In genomic region chr1:85091647-85092295, GRCh38 we compare ENCODE assay signal across 11 cellular contexts. TPM values are rescaled to one million over a fixed set of nuclear protein-coding genes. Genes with fewer than 3 reads are reported as not detected.
DNase-seq lines count a peak whose midpoint lies in the region; ATAC-seq, FAIRE-seq and TF ChIP-seq lines count a peak whose summit lies in the region.
"Had no signal": no experiment of that assay in that cellular context is flagged by ENCODE, and none has a peak within 500 bp of the region (broad histone marks: within the 10 kb centered on the region; RNA-seq: fewer than 3 reads in every experiment).

No MANE protein-coding gene starts in this region.

- no peak for TF ChIP-seq POLR2A in GM12891 (IDR thresholded peaks at IDR 0.05; ENCODE audit: low read depth, low read length)
- no peak for TF ChIP-seq POLR2A in GM12892 (IDR thresholded peaks at IDR 0.05; ENCODE audit: low read depth, low read length)

- peaks cover 13% of the 10 kb centered on the region for H3K4me1 Mint-ChIP-seq in activated CD8-positive, alpha-beta T cell treated with anti-CD3 and anti-CD28 coated beads, Interleukin-2, amount 10 ng/mL, durations not matched to agents 7 days and 5 days (ENCODE audit: low read depth)
- peaks cover 2 to 15% (median 10%) of the 10 kb centered on the region in 4 donors for H3K4me1 Mint-ChIP-seq in naive thymus-derived CD8-positive, alpha-beta T cell

- peak overlapping the region; percentile 72 for H3K27ac Mint-ChIP-seq in activated CD8-positive, alpha-beta T cell treated with anti-CD3 and anti-CD28 coated beads, Interleukin-2, amount 10 ng/mL, durations not matched to agents 7 days and 5 days
- H3K27ac Mint-ChIP-seq in naive thymus-derived CD8-positive, alpha-beta T cell = peak overlapping the region in 7 of 10 donors; percentile 14 to 72 (median 34)

- peaks cover 3% of the 10 kb centered on the region for H3K36me3 Mint-ChIP-seq in activated CD8-positive, alpha-beta T cell treated with anti-CD3 and anti-CD28 coated beads, Interleukin-2, amount 10 ng/mL, durations not matched to agents 7 days and 5 days (ENCODE audit: low read depth)
- peaks cover 0 to 4% (median 2%) of the 10 kb centered on the region in 3 donors for H3K36me3 Mint-ChIP-seq in naive thymus-derived CD8-positive, alpha-beta T cell

- H3K27me3 Mint-ChIP-seq in activated CD8-positive, alpha-beta T cell treated with anti-CD3 and anti-CD28 coated beads, Interleukin-2, amount 10 ng/mL, durations not matched to agents 7 days and 5 days (ENCODE audit: low read depth) = peaks cover 12% of the 10 kb centered on the region
- peaks cover 0 to 46% (median 10%) of the 10 kb centered on the region in 5 donors for H3K27me3 Mint-ChIP-seq in naive thymus-derived CD8-positive, alpha-beta T cell

- ATAC-seq in HG02981 (IDR thresholded peaks at IDR 0.05; ENCODE audit: unreplicated experiment) (peak; percentile 47), GM19023 (IDR thresholded peaks at IDR 0.05; ENCODE audit: unreplicated experiment) (no peak)
- ATAC-seq in activated CD8-positive, alpha-beta T cell treated with anti-CD3 and anti-CD28 coated beads, Interleukin-2, amount 10 ng/mL, durations not matched to agents 7 days and 5 days = peak; percentile 48
- peak in 1 of 2 donors; percentile 14 for ATAC-seq in naive thymus-derived CD8-positive, alpha-beta T cell

- CTCF ChIA-PET in activated CD8-positive, alpha-beta T cell treated with anti-CD3 and anti-CD28 coated beads, Interleukin-2, amount 10 ng/mL, durations not matched to agents 7 days and 5 days (lab: Charles Lee) = interaction anchor here (1.1 to 2.0 kb wide), 3 partner anchors 147 to 163 kb away, joined by 3 to 6 read pairs (median 4); no protein-coding TSS in a partner anchor

- FAIRE-seq in GM12891 (lab: Jason Lieb, UNC) (peak; percentile 78), GM12892 (lab: Jason Lieb, UNC) (no peak)

- POLR2A ChIA-PET in activated CD8-positive, alpha-beta T cell treated with anti-CD3 and anti-CD28 coated beads, Interleukin-2, amount 10 ng/mL, durations not matched to agents 7 days and 5 days (lab: Charles Lee) = interaction anchor here (0.6 kb wide), 1 partner anchor 168 kb away, joined by 3 read pairs; the partner anchor contains the start of gene C1orf52
- POLR2A ChIA-PET in naive thymus-derived CD8-positive, alpha-beta T cell (lab: Charles Lee) = no interaction called here

- DNase-seq in GM12891 (ENCODE audit: insufficient read length, low spot score) (no peak), T1000 (lab: John Stamatoyannopoulos, UW) (no peak), GM12892 (ENCODE audit: insufficient read length) (no peak)
- no peak for DNase-seq in activated CD8-positive, alpha-beta T cell treated with anti-CD3 and anti-CD28 coated beads, Interleukin-2, amount 10 ng/mL, durations not matched to agents 7 days and 5 days
- DNase-seq in naive thymus-derived CD8-positive, alpha-beta T cell = peak in 1 of 10 donors; percentile 15
- no peak for DNase-seq in activated CD4-positive, CD25-positive, alpha-beta regulatory T cell (lab: John Stamatoyannopoulos, UW)
- DNase-seq: MG63, nucleus accumbens had no signal

- no peaks in the 10 kb centered on the region for H3K9me3 Mint-ChIP-seq in activated CD8-positive, alpha-beta T cell treated with anti-CD3 and anti-CD28 coated beads, Interleukin-2, amount 10 ng/mL, durations not matched to agents 7 days and 5 days (ENCODE audit: insufficient read depth)
- no peaks in the 10 kb centered on the region for H3K9me3 Mint-ChIP-seq in naive thymus-derived CD8-positive, alpha-beta T cell

- peak overlapping the region; percentile 39 for H3K4me3 Mint-ChIP-seq in activated CD8-positive, alpha-beta T cell treated with anti-CD3 and anti-CD28 coated beads, Interleukin-2, amount 10 ng/mL, durations not matched to agents 7 days and 5 days
- H3K4me3 Mint-ChIP-seq in naive thymus-derived CD8-positive, alpha-beta T cell = peak overlapping the region; percentile 51 to 69 (median 60)

TF ChIP-seq in GM12891, 5 proteins besides CTCF, POLR2A, EP300 and RAD21:
- TF ChIP-seq POU2F2 (IDR thresholded peaks at IDR 0.05; ENCODE audit: low read depth, low read length) = no peak
- TF ChIP-seq SPI1 (IDR thresholded peaks at IDR 0.05; ENCODE audit: low read depth, low read length) = no peak
- TF ChIP-seq TAF1 (IDR thresholded peaks at IDR 0.05; ENCODE audit: low read depth, low read length) = no peak
- no peak for TF ChIP-seq PAX5 (IDR thresholded peaks at IDR 0.05; ENCODE audit: insufficient read depth, low read length, severe bottlenecking)
- TF ChIP-seq POLR2AphosphoS5 (IDR thresholded peaks at IDR 0.05; ENCODE audit: low read depth, low read length) = no peak

RNA-seq across cellular contexts. Expression of gene MCOLN3, which starts 43.5 kb away (rescaled TPM):
- polyA plus RNA-seq in GM12891 (2012; ENCODE audit: low read depth, missing spikeins) = 2.6 TPM
- total RNA-seq in activated CD8-positive, alpha-beta T cell treated with anti-CD3 and anti-CD28 coated beads, Interleukin-2, amount 10 ng/mL, durations not matched to agents 7 days and 5 days = 1 to 10 TPM; 1.6 TPM
- not detected for total RNA-seq in naive thymus-derived CD8-positive, alpha-beta T cell
- polyA plus RNA-seq in naive thymus-derived CD8-positive, alpha-beta T cell = under 1 TPM in 2 of 3 donors, not detected in 1; 0.08 to 0.51 TPM
- 4.1 TPM for polyA plus RNA-seq in GM12892 (2012; ENCODE audit: missing spikeins)
- total RNA-seq: glomerular endothelial cell had no signal
